8 cellular contexts compared by ENCODE assay signal in genomic region chr12:98154850-98155249, GRCh38.
A peak's percentile ranks its signal among the peaks of the same experiment; 100 is the strongest.
DNase-seq lines count a peak whose midpoint lies in the region; ATAC-seq and TF ChIP-seq lines count a peak whose summit lies in the region.

No MANE protein-coding gene starts in this region.

- H3K27ac Mint-ChIP-seq in Caco-2 (ENCODE audit: unreplicated experiment): no peak overlapping the region

- no peaks in the 10 kb centered on the region for H3K27me3 ChIP-seq in Caco-2 (replicated peaks; ENCODE audit: control insufficient read depth, insufficient read depth, low read length)

- no TSS peak for BruUV-seq in Caco-2 (replicated peaks; lab: Mats Ljungman, UMichigan)

- peak; percentile 46 to 67 for TF ChIP-seq CTCF in Caco-2 (IDR thresholded peaks at IDR 0.05; ENCODE audit: insufficient read depth in 1 of 2, low read depth in 1 of 2, low read length in 1 of 2, severe bottlenecking in 1 of 2, unreplicated experiment in 1 of 2)

- H3K9me3 Mint-ChIP-seq in Caco-2 (ENCODE audit: unreplicated experiment): peaks cover 31% of the 10 kb centered on the region

- POLR2A ChIA-PET in Caco-2 (lab: Charles Lee): no interaction called here

- no peak overlapping the region for H3K4me3 ChIP-seq in Caco-2 (ENCODE audit: low read depth, low read length)

- peaks cover 28% of the 10 kb centered on the region for H3K4me1 Mint-ChIP-seq in Caco-2 (ENCODE audit: low read depth, unreplicated experiment)

- CTCF ChIA-PET in Caco-2 (lab: Charles Lee): interaction anchor here (0.6 to 1.1 kb wide), 4 partner anchors 8 to 1168 kb away, joined by 3 to 4 read pairs (median 3); no protein-coding TSS in a partner anchor

- DNase-seq in Caco-2: peak; percentile 68 to 69
- peak; percentile 50 for DNase-seq in NCI-H1436 (lab: John Stamatoyannopoulos, UW)
- DNase-seq in SK-MEL-5 (ENCODE audit: low read depth, low spot score): peak; percentile 62
- DNase-seq in islet precursor cell: peak; percentile 78
- DNase-seq in SW 1271 (lab: John Stamatoyannopoulos, UW): no peak
- DNase-seq in GDM1 (lab: John Stamatoyannopoulos, UW): no peak
- DNase-seq in NOMO-1 treated with DMSO at 0.1 percent for 48 hours (lab: John Stamatoyannopoulos, UW; ENCODE audit: unreplicated experiment): no peak

- no peaks in the 10 kb centered on the region for H3K9me3 ChIP-seq in Caco-2

- no peak for ATAC-seq in GM21737 (IDR thresholded peaks at IDR 0.05; ENCODE audit: unreplicated experiment)

- H3K4me3 Mint-ChIP-seq in Caco-2 (ENCODE audit: unreplicated experiment): no peak overlapping the region

- no peaks in the 10 kb centered on the region for H3K36me3 Mint-ChIP-seq in Caco-2 (ENCODE audit: insufficient read depth, unreplicated experiment)

- H3K4me1 ChIP-seq in Caco-2: peaks cover 12% of the 10 kb centered on the region

- in situ Hi-C loops in SK-MEL-5 (cut with HindIII; ENCODE audit: low pct_unique_long_range_greater_than_20kb, low sequenced_read_pairs): no loop called here

- no peaks in the 10 kb centered on the region for H3K36me3 ChIP-seq in Caco-2 (ENCODE audit: control insufficient read depth, insufficient read depth, low read length)

- no peaks in the 10 kb centered on the region for H3K27me3 Mint-ChIP-seq in Caco-2 (ENCODE audit: insufficient read depth, unreplicated experiment)

- intact Hi-C loops in Caco-2 (cut with micrococcal nuclease; ENCODE audit: unreplicated experiment): loop anchor here (1.0 to 10.0 kb wide), 8 partner anchors 70 to 1165 kb away; no protein-coding TSS in a partner anchor

Comparison
In these comparisons a context has a peak if more than half of its experiments do, and no peak if none do; other contexts are left out.
1. DNase-seq: peak in Caco-2 (2 of 2), NCI-H1436 (single experiment), SK-MEL-5 (single experiment) and islet precursor cell (single experiment); none in SW 1271 (0 of 2), GDM1 (single experiment) and NOMO-1 treated with DMSO at 0.1 percent for 48 hours (single experiment).